Comparison of ENCODE assay signal across 1 cellular context in the genomic region with DNA sequence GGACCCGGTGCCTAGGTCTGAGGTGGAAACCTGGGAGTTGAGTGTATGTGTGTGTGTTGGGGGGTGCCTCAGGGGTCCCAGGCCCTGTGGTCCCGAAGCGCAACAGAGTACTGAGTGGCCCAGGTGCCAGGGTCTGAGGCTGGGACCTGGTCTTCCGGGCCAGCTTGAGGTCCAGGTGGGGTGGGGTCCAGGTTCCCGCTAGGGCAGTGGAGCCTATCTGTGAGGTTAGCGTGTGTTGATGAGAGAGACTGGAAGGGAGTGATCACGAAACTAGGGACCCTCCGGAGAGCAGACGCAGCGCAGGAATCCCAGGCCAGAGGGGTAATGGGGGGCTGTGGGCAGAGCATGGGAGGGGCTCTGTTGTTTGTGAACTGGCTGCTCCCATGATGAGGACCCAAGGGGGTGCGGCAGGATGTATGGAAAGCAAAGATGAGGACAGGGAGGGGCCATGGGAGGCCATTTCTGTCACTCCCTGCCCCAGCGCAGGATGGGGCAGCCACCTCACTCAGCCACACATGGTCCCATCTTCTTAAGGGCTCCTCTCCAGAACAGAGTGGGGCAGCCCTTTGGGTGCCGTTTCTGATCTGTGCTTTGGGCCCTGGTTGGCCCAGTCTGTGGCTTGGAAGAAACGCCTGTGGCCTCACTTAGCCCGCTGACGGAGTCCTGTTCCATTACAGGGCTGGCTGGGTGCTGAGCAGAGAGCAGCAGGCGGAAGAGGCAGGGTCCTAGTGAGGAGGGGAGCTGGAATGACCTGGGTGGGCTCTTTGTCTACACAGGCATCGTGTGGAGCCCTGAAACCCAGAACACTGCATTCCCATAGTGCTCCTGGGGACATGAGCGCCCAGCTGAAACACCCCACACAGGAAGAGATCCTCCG.
TF ChIP-seq lines count a peak whose summit lies in the region.

No MANE protein-coding gene starts in this region.

TF ChIP-seq in IMR-90, 13 proteins besides CTCF, POLR2A, EP300 and RAD21:
- no peak for TF ChIP-seq RFX5 (IDR thresholded peaks at IDR 0.05; ENCODE audit: low read depth, low read length)
- TF ChIP-seq CEBPB (IDR thresholded peaks at IDR 0.05; ENCODE audit: low read depth, low read length) = no peak
- TF ChIP-seq, protein P1, sequence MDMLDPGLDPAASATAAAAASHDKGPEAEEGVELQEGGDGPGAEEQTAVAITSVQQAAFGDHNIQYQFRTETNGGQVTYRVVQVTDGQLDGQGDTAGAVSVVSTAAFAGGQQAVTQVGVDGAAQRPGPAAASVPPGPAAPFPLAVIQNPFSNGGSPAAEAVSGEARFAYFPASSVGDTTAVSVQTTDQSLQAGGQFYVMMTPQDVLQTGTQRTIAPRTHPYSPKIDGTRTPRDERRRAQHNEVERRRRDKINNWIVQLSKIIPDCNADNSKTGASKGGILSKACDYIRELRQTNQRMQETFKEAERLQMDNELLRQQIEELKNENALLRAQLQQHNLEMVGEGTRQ (IDR thresholded peaks at IDR 0.05; ENCODE audit: low read depth, low read length) = no peak
- no peak for TF ChIP-seq CHD1 (IDR thresholded peaks at IDR 0.05; ENCODE audit: low read depth, low read length)
- TF ChIP-seq SMC3 (IDR thresholded peaks at IDR 0.05; ENCODE audit: low read depth, low read length) = no peak
- TF ChIP-seq NFE2L2 (IDR thresholded peaks at IDR 0.05; ENCODE audit: low read depth, low read length) = no peak
- TF ChIP-seq FOS (IDR thresholded peaks at IDR 0.05; ENCODE audit: low read depth, low read length) = no peak
TF ChIP-seq in IMR-90: peak in this region for 0.
